ENCODE assay signal across 12 cellular contexts in genomic region chr9:113591899-113592625, GRCh38.
DNase-seq lines count a peak whose midpoint lies in the region; ATAC-seq and TF ChIP-seq lines count a peak whose summit lies in the region.
"Had no signal": no experiment of that assay in that cellular context is flagged by ENCODE, and none has a peak within 500 bp of the region (broad histone marks: within the 10 kb centered on the region; RNA-seq: fewer than 3 reads in every experiment).

No MANE protein-coding gene starts in this region.

- H2AFZ ChIP-seq in KMS-11 (ENCODE audit: low read depth) = no peak overlapping the region

- DNase-seq in activated naive CD4-positive, alpha-beta T cell treated with anti-CD3 and anti-CD28 coated beads, Interleukin-2, amount 50 U/mL, for 72 hours (ENCODE audit: low spot score in 2 of 2) = no peak
- no peak for DNase-seq in activated naive CD4-positive, alpha-beta T cell treated with anti-CD3 and anti-CD28 coated beads, Interleukin-2, amount 50 U/mL, for 16 hours
- DNase-seq in immature natural killer cell = no peak
- no peak for DNase-seq in tibial artery
- DNase-seq in GM10266 (ENCODE audit: extremely low spot score) = no peak
- DNase-seq in DMS79 (lab: John Stamatoyannopoulos, UW) = no peak
- DNase-seq: NCI-H1048 had no signal

- H3K27ac ChIP-seq in KMS-11 (no peak overlapping the region), tibial artery (peak overlapping the region; percentile 81 to 92)
- H3K27ac ChIP-seq: WERI-Rb-1 had no signal

- no peak overlapping the region for H3K27ac Mint-ChIP-seq in activated naive CD4-positive, alpha-beta T cell treated with anti-CD3 and anti-CD28 coated beads, Interleukin-2, amount 50 U/mL, for 72 hours
- peak overlapping the region; percentile 70 to 82 (median 76) for H3K27ac Mint-ChIP-seq in immature natural killer cell

- no peak overlapping the region for H3K4me2 ChIP-seq in KMS-11

- peak; percentile 25 to 45 for ATAC-seq in activated naive CD4-positive, alpha-beta T cell treated with anti-CD3 and anti-CD28 coated beads, Interleukin-2, amount 50 U/mL, for 72 hours
- ATAC-seq in HG02678 (IDR thresholded peaks at IDR 0.05; ENCODE audit: unreplicated experiment) = no peak
- ATAC-seq: naive thymus-derived CD8-positive, alpha-beta T cell had no signal

- H4K20me1 ChIP-seq in KMS-11 (ENCODE audit: insufficient read depth) = no peaks in the 10 kb centered on the region

- no peaks in the 10 kb centered on the region for H3K9me3 ChIP-seq in tibial artery
- H3K9me3 ChIP-seq: tibial nerve had no signal

- H3K4me1 ChIP-seq in KMS-11 (ENCODE audit: low read depth, poor library complexity, severe bottlenecking) (peaks cover 6% of the 10 kb centered on the region), tibial artery (peaks cover 0 to 87% (median 70%) of the 10 kb centered on the region in 4 donors)

- peaks cover 8 to 22% of the 10 kb centered on the region in 2 donors for H3K36me3 Mint-ChIP-seq in activated naive CD4-positive, alpha-beta T cell treated with anti-CD3 and anti-CD28 coated beads, Interleukin-2, amount 50 U/mL, for 72 hours
- H3K36me3 Mint-ChIP-seq in immature natural killer cell = peaks cover 7 to 34% (median 13%) of the 10 kb centered on the region in 3 donors

- TF ChIP-seq CTCF in KMS-11 (conservative IDR thresholded peaks at IDR 0.05; ENCODE audit: low read depth, low read length) (peak; percentile 8; the same call in 1 of the 2 replicates), tibial artery (IDR thresholded peaks at IDR 0.05) (no peak), GM10266 (IDR thresholded peaks at IDR 0.05; ENCODE audit: control insufficient read depth, insufficient read depth, low read depth, missing control alignments) (no peak)

- H3K4me3 ChIP-seq in KMS-11 (IDR thresholded peaks at IDR 0.05; ENCODE audit: insufficient read depth, low read depth, low read length) = no peak overlapping the region
- H3K4me3 ChIP-seq in tibial artery = no peak overlapping the region
- H3K4me3 ChIP-seq: tibial nerve had no signal

- H3K36me3 ChIP-seq in KMS-11 (ENCODE audit: insufficient read depth) = no peaks in the 10 kb centered on the region
- H3K36me3 ChIP-seq in tibial artery = peaks cover 16 to 30% (median 16%) of the 10 kb centered on the region in 3 donors

- no peak overlapping the region for H3K9ac ChIP-seq in KMS-11

- H3K27me3 ChIP-seq in KMS-11 (ENCODE audit: insufficient read depth, low read depth) = no peaks in the 10 kb centered on the region
- no peaks in the 10 kb centered on the region for H3K27me3 ChIP-seq in tibial artery
- H3K27me3 ChIP-seq: tibial nerve had no signal

- intact Hi-C loops in tibial artery (cut with DNase I; ENCODE audit: low total_unique reads) = loop anchor here (2.0 kb wide), 2 partner anchors 63 to 145 kb away; no protein-coding TSS in a partner anchor

- H3K4me1 Mint-ChIP-seq in immature natural killer cell = peaks cover 60 to 61% of the 10 kb centered on the region in 2 donors

- no peaks in the 10 kb centered on the region for H3K79me2 ChIP-seq in KMS-11 (ENCODE audit: insufficient read depth, low read depth)

- peak overlapping the region in 4 of 5 donors; percentile 2 to 30 (median 12) for H3K4me3 Mint-ChIP-seq in immature natural killer cell
- H3K4me3 Mint-ChIP-seq: naive thymus-derived CD8-positive, alpha-beta T cell had no signal

- no peaks in the 10 kb centered on the region for H3K9me3 Mint-ChIP-seq in activated naive CD4-positive, alpha-beta T cell treated with anti-CD3 and anti-CD28 coated beads, Interleukin-2, amount 50 U/mL, for 72 hours
- no peaks in the 10 kb centered on the region for H3K9me3 Mint-ChIP-seq in immature natural killer cell
- H3K9me3 Mint-ChIP-seq: naive thymus-derived CD8-positive, alpha-beta T cell had no signal

- peaks cover 2 to 27% (median 3%) of the 10 kb centered on the region in 3 donors for H3K27me3 Mint-ChIP-seq in immature natural killer cell (ENCODE audit: low read depth in 3 of 3)
- H3K27me3 Mint-ChIP-seq: naive thymus-derived CD8-positive, alpha-beta T cell had no signal

Comparison
In these comparisons a context has a peak if more than half of its experiments do, and no peak if none do; other contexts are left out.
1. H3K27ac Mint-ChIP-seq: peak in immature natural killer cell (6 of 6); none in activated naive CD4-positive, alpha-beta T cell treated with anti-CD3 and anti-CD28 coated beads, Interleukin-2, amount 50 U/mL, for 72 hours (0 of 2).